Comparison of ENCODE assay signal across 23 cellular contexts in the genomic region with DNA sequence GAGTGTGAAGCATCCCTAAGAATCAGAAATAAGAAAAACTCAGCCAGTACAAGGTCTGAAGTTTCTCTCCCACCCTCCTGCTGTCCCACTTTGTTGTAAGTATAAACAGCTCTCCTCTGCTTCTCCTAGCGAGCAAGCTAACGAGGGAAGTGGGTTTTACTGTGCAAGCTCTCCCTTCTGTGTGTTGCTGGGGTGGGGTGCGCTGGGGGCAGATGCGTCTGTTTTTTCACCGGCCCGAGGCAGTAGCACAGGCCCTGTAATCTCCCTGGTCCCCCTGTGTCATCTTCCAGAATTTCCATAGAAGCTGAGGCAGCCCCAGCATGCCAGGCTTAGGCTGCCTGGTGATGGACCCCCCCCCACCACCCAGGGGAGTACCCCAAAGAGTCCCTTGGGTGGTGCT. TPM values are rescaled to one million over a fixed set of nuclear protein-coding genes. Genes with fewer than 3 reads are reported as not detected.
DNase-seq lines count a peak whose midpoint lies in the region; ATAC-seq, FAIRE-seq and TF ChIP-seq lines count a peak whose summit lies in the region.
"Had no signal": no experiment of that assay in that cellular context is flagged by ENCODE, and none has a peak within 500 bp of the region (broad histone marks: within the 10 kb centered on the region; RNA-seq: fewer than 3 reads in every experiment).

No MANE protein-coding gene starts in this region.

- FAIRE-seq in GM12891 (lab: Jason Lieb, UNC), result no peak
- FAIRE-seq: H1, TTC549 had no signal

- H3K9me3 ChIP-seq in BLaER1 treated with 17β-estradiol and CSF1 and Interleukin-3, amounts not matched to agents 10 nM and 100 nM (replicated peaks in 1 of 11), result peaks cover 0 to 3% (median 0%) of the 10 kb centered on the region in 11 experiments; a peak in 1 of 22 replicates
- H3K9me3 ChIP-seq in CD8-positive, alpha-beta memory T cell (ENCODE audit: low read length), result no peaks in the 10 kb centered on the region
- H3K9me3 ChIP-seq in T-helper 17 cell (ENCODE audit: control insufficient read depth, low read length, poor library complexity, severe bottlenecking), result no peaks in the 10 kb centered on the region
- H3K9me3 ChIP-seq: adrenal gland, tibial artery had no signal

- H3K9ac ChIP-seq in BLaER1 treated with 17β-estradiol and CSF1 and Interleukin-3, amounts not matched to agents 10 nM and 100 nM, result no peak overlapping the region

- no peak for TF ChIP-seq POLR2A in GM12891 (IDR thresholded peaks at IDR 0.05; ENCODE audit: low read depth, low read length)

- H3K27me3 ChIP-seq in BLaER1 treated with 17β-estradiol and CSF1 and Interleukin-3, amounts not matched to agents 10 nM and 100 nM, result peaks cover 0 to 49% (median 9%) of the 10 kb centered on the region in 11 experiments; a peak in 12 of 22 replicates
- no peaks in the 10 kb centered on the region for H3K27me3 ChIP-seq in CD8-positive, alpha-beta memory T cell (ENCODE audit: insufficient read depth, low read length, poor library complexity, severe bottlenecking)
- H3K27me3 ChIP-seq: adrenal gland, brain microvascular endothelial cell had no signal

- peaks cover 0 to 8% of the 10 kb centered on the region in 2 donors for H3K27me3 Mint-ChIP-seq in CD8-positive, alpha-beta memory T cell
- no peaks in the 10 kb centered on the region for H3K27me3 Mint-ChIP-seq in T-helper 17 cell
- no peaks in the 10 kb centered on the region for H3K27me3 Mint-ChIP-seq in naive B cell

- ATAC-seq in T-helper 17 cell, result no peak
- ATAC-seq in naive B cell (ENCODE audit: low read depth in 2 of 2), result no peak
- ATAC-seq in omental fat pad (ENCODE audit: low FRiP score), result no peak
- ATAC-seq: PC-3 had no signal

- no peaks in the 10 kb centered on the region for H3K36me3 ChIP-seq in BLaER1 treated with 17β-estradiol and CSF1 and Interleukin-3, amounts not matched to agents 10 nM and 100 nM
- H3K36me3 ChIP-seq in CD8-positive, alpha-beta memory T cell (ENCODE audit: insufficient read depth, low read length), result no peaks in the 10 kb centered on the region
- H3K36me3 ChIP-seq: adrenal gland, brain microvascular endothelial cell, tibial artery had no signal

- peaks cover 0 to 3% (median 0%) of the 10 kb centered on the region in 3 donors for H3K36me3 Mint-ChIP-seq in CD8-positive, alpha-beta memory T cell
- H3K36me3 Mint-ChIP-seq in T-helper 17 cell (ENCODE audit: low read depth) (no peaks in the 10 kb centered on the region), naive B cell (no peaks in the 10 kb centered on the region)

- no peaks in the 10 kb centered on the region for H4K20me1 ChIP-seq in BLaER1 treated with 17β-estradiol and CSF1 and Interleukin-3, amounts not matched to agents 10 nM and 100 nM

- TF ChIP-seq CTCF in omental fat pad (IDR thresholded peaks at IDR 0.05), result no peak

- CTCF ChIA-PET in CD8-positive, alpha-beta memory T cell (lab: Charles Lee), result interaction anchor here (1.0 to 4.2 kb wide), 4 partner anchors 8 to 200 kb away, joined by 3 to 21 read pairs (median 3); no protein-coding TSS in a partner anchor

- H3K27ac Mint-ChIP-seq in CD8-positive, alpha-beta memory T cell, result peak overlapping the region; percentile 98 to 100 (median 99)
- H3K27ac Mint-ChIP-seq in T-helper 17 cell (peak overlapping the region; percentile 97), naive B cell (peak overlapping the region; percentile 99 to 100 (median 100))
- H3K27ac Mint-ChIP-seq: activated T-helper 2 cell treated with anti-CD3 and anti-CD28 coated beads, Interferon-gamma antibody, Interleukin-2, Interleukin-4, amounts not matched to agents 10 μg/mL and 5 μg/mL and 100 μg/mL, durations not matched to agents 14 hours and 24 hours and 36 hours had no signal

- H3K4me1 ChIP-seq in BLaER1 treated with 17β-estradiol and CSF1 and Interleukin-3, amounts not matched to agents 10 nM and 100 nM, result peaks cover 41 to 96% (median 80%) of the 10 kb centered on the region in 10 experiments
- H3K4me1 ChIP-seq in CD8-positive, alpha-beta memory T cell (ENCODE audit: insufficient read depth, low read length), result peaks cover 97% of the 10 kb centered on the region
- H3K4me1 ChIP-seq: adrenal gland had no signal

- H3K9me3 Mint-ChIP-seq in CD8-positive, alpha-beta memory T cell, result no peaks in the 10 kb centered on the region
- no peaks in the 10 kb centered on the region for H3K9me3 Mint-ChIP-seq in naive B cell
- H3K9me3 Mint-ChIP-seq: activated T-helper 2 cell treated with anti-CD3 and anti-CD28 coated beads, Interferon-gamma antibody, Interleukin-2, Interleukin-4, amounts not matched to agents 10 μg/mL and 5 μg/mL and 100 μg/mL, durations not matched to agents 14 hours and 24 hours and 36 hours had no signal

- H3K27ac ChIP-seq in BLaER1 treated with 17β-estradiol and CSF1 and Interleukin-3, amounts not matched to agents 10 nM and 100 nM, result no peak overlapping the region
- peak overlapping the region; percentile 20 for H3K27ac ChIP-seq in CD8-positive, alpha-beta memory T cell (ENCODE audit: low read depth, low read length)
- H3K27ac ChIP-seq: adrenal gland, brain microvascular endothelial cell, tibial artery had no signal

- DNase-seq in CD8-positive, alpha-beta memory T cell, result peak in 2 of 5 donors; percentile 56 to 70
- DNase-seq in T-helper 17 cell, result no peak
- DNase-seq in naive B cell, result no peak
- DNase-seq in HPDE6-E6E7 (ENCODE audit: extremely low spot score), result no peak
- no peak for DNase-seq in putamen (ENCODE audit: low spot score)
- no peak for DNase-seq in GM12891 (ENCODE audit: insufficient read length, low spot score)
- DNase-seq in omental fat pad (ENCODE audit: low spot score), result no peak
- DNase-seq: activated CD4-positive, alpha-beta T cell treated with anti-CD3 and anti-CD28 coated beads for 1 hour; adrenal gland; brain microvascular endothelial cell; Kasumi-1; NCI-H1092; NCI-H187 treated with DMSO at 0.1 percent for 48 hours; NCI-H345; NCI-H774; PC-3; posterior cingulate gyrus; SHP77; tibial artery had no signal

- POLR2A ChIA-PET in CD8-positive, alpha-beta memory T cell (lab: Charles Lee), result interaction anchor here (0.5 to 7.6 kb wide), 5 partner anchors 9 to 178 kb away, joined by 3 to 131 read pairs (median 7); partner anchors contain the start of gene CXCR4

- H3K4me3 ChIP-seq in BLaER1 treated with 17β-estradiol and CSF1 and Interleukin-3, amounts not matched to agents 10 nM and 100 nM, result no peak overlapping the region
- H3K4me3 ChIP-seq in CD8-positive, alpha-beta memory T cell (ENCODE audit: low read length), result no peak overlapping the region
- H3K4me3 ChIP-seq: adrenal gland, tibial artery had no signal

- peak overlapping the region in 6 of 7 donors; percentile 52 to 78 (median 60) for H3K4me3 Mint-ChIP-seq in CD8-positive, alpha-beta memory T cell
- H3K4me3 Mint-ChIP-seq in T-helper 17 cell, result peak overlapping the region; percentile 57
- H3K4me3 Mint-ChIP-seq in naive B cell, result peak overlapping the region; percentile 59 to 86 (median 80)

- H3K4me1 Mint-ChIP-seq in CD8-positive, alpha-beta memory T cell, result peaks cover 94 to 100% (median 99%) of the 10 kb centered on the region in 3 donors
- H3K4me1 Mint-ChIP-seq in T-helper 17 cell, result peaks cover 74% of the 10 kb centered on the region
- peaks cover 77 to 98% (median 90%) of the 10 kb centered on the region in 3 donors for H3K4me1 Mint-ChIP-seq in naive B cell

- peak overlapping the region in 10 of 11 experiments; percentile 3 to 88 (median 80); a peak in 18 of 22 replicates for H3K4me2 ChIP-seq in BLaER1 treated with 17β-estradiol and CSF1 and Interleukin-3, amounts not matched to agents 10 nM and 100 nM

TF ChIP-seq in GM12891, 5 proteins besides CTCF, POLR2A, EP300 and RAD21:
- TF ChIP-seq PAX5 (IDR thresholded peaks at IDR 0.05; ENCODE audit: insufficient read depth, low read length, severe bottlenecking) (no peak), SPI1 (IDR thresholded peaks at IDR 0.05; ENCODE audit: low read depth, low read length) (no peak), TAF1 (IDR thresholded peaks at IDR 0.05; ENCODE audit: low read depth, low read length) (no peak), POU2F2 (IDR thresholded peaks at IDR 0.05; ENCODE audit: low read depth, low read length) (no peak)

RNA-seq across cellular contexts. Expression of gene CXCR4, which starts 9.4 kb away (rescaled TPM):
- total RNA-seq in CD8-positive, alpha-beta memory T cell, result 100 to 1,000 TPM; 102 to 106 TPM
- polyA plus RNA-seq in CD8-positive, alpha-beta memory T cell, result 569 TPM
- total RNA-seq in T-helper 17 cell (1,000 to 10,000 TPM; 1,189 to 1,429 TPM), omental fat pad (10 to 100 TPM; 29.6 to 61.1 (median 37.8) TPM)
- polyA plus RNA-seq in naive B cell (ENCODE audit: low read depth in 6 of 6), result 1,000 to 10,000 TPM; 1,969 to 4,468 (median 2,782) TPM
- 20.2 TPM for polyA plus RNA-seq in GM12891 (2012; ENCODE audit: low read depth, missing spikeins)

Comparison
In these comparisons a context has a peak if more than half of its experiments do, and no peak if none do; other contexts are left out.
1. RNA of gene CXCR4, which starts 9.4 kb away (total RNA-seq): 1,189 to 1,429 TPM in T-helper 17 cell; 102 to 106 TPM in CD8-positive, alpha-beta memory T cell and 29.6 to 61.1 TPM in omental fat pad; every median in the first group is over 10 times any median in the second.
2. Peak in every context shown above with its lines, with median percentiles within 50 percentile points of each other: H3K27ac Mint-ChIP-seq and H3K4me3 Mint-ChIP-seq.